Comparison of ENCODE assay signal across 29 cellular contexts in genomic region chr16:3328643-3329042, GRCh38. TPM values are rescaled to one million over a fixed set of nuclear protein-coding genes. Genes with fewer than 3 reads are reported as not detected.
"Had no signal": no experiment of that assay in that cellular context is flagged by ENCODE, and none has a peak within 500 bp of the region (broad histone marks: within the 10 kb centered on the region; RNA-seq: fewer than 3 reads in every experiment).

No MANE protein-coding gene starts in this region.

- H3K4me3 ChIP-seq: left lung, lower lobe of right lung, neural progenitor cell, ovary, suprapubic skin, thyroid gland, upper lobe of left lung, uterus had no signal

- H3K9me3 ChIP-seq: thyroid gland, uterus had no signal

- H3K27me3 Mint-ChIP-seq: memory B cell; natural killer cell treated with Interleukin-12 subunit alpha and Interleukin-12 subunit beta and Interleukin-15 and Interleukin-18, amount 100 ng/mL, for 72 hours had no signal

- DNase-seq: dermis blood vessel endothelial cell; effector CD4-positive, alpha-beta T cell; endodermal cell; erythroblast; foreskin melanocyte; head of caudate nucleus; hypothalamus; kidney glomerular epithelial cell; left lung; lower lobe of right lung; nucleus accumbens; ovary; right cardiac atrium; stimulated activated CD4-positive, alpha-beta T cell treated with anti-CD3 and anti-CD28 coated beads, Interleukin-4, amount 100 ng/mL, for 1 hour; stimulated activated CD8-positive, alpha-beta memory T cell treated with anti-CD3 and anti-CD28 coated beads, Interleukin-4, amount 100 ng/mL, for 48 hours; stimulated activated naive CD8-positive, alpha-beta T cell treated with anti-CD3 and anti-CD28 coated beads, Interleukin-15, Interleukin-2, amounts not matched to agents 100 U/mL and 50 U/mL, for 24 hours; thyroid gland; upper lobe of left lung; uterus had no signal

- FAIRE-seq: colon, endothelial cell of umbilical vein, islet of Langerhans had no signal

- H3K27ac ChIP-seq: left lung, lower lobe of right lung, neural progenitor cell, ovary, suprapubic skin, thyroid gland, upper lobe of left lung, uterus had no signal

- H3K27me3 ChIP-seq: left lung, neural progenitor cell, ovary, suprapubic skin, thyroid gland, upper lobe of left lung, uterus had no signal

- H3K36me3 ChIP-seq: left lung, lower lobe of right lung, neural progenitor cell, ovary, suprapubic skin, thyroid gland, upper lobe of left lung, uterus had no signal

- H3K4me3 Mint-ChIP-seq: endodermal cell; memory B cell; mesothelial cell of epicardium; natural killer cell treated with Interleukin-12 subunit alpha and Interleukin-12 subunit beta and Interleukin-15 and Interleukin-18, amount 100 ng/mL, for 72 hours; neural progenitor cell; stimulated activated effector memory CD8-positive, alpha-beta T cell treated with anti-CD3 and anti-CD28 coated beads, Interleukin-12 subunit alpha, Interleukin-12 subunit beta, amount 100 ng/mL, for 72 hours had no signal

- H3K4me1 Mint-ChIP-seq: endodermal cell; memory B cell; mesothelial cell of epicardium; neural progenitor cell; stimulated activated effector memory CD8-positive, alpha-beta T cell treated with anti-CD3 and anti-CD28 coated beads, Interleukin-12 subunit alpha, Interleukin-12 subunit beta, amount 100 ng/mL, for 72 hours had no signal

- ATAC-seq: left lung; lower lobe of right lung; natural killer cell treated with Interleukin-12 subunit alpha and Interleukin-12 subunit beta and Interleukin-15 and Interleukin-18, amount 100 ng/mL, for 72 hours; right cardiac atrium; stimulated activated effector memory CD8-positive, alpha-beta T cell treated with anti-CD3 and anti-CD28 coated beads, Interleukin-12 subunit alpha, Interleukin-12 subunit beta, amount 100 ng/mL, for 72 hours; stimulated activated naive CD8-positive, alpha-beta T cell treated with anti-CD3 and anti-CD28 coated beads, Interleukin-15, Interleukin-2, amounts not matched to agents 100 U/mL and 50 U/mL, for 24 hours had no signal

- H3K36me3 Mint-ChIP-seq: neural progenitor cell; stimulated activated effector memory CD8-positive, alpha-beta T cell treated with anti-CD3 and anti-CD28 coated beads, Interleukin-12 subunit alpha, Interleukin-12 subunit beta, amount 100 ng/mL, for 72 hours had no signal

- H3K27ac Mint-ChIP-seq: endodermal cell; memory B cell; mesothelial cell of epicardium; natural killer cell treated with Interleukin-12 subunit alpha and Interleukin-12 subunit beta and Interleukin-15 and Interleukin-18, amount 100 ng/mL, for 72 hours; neural progenitor cell; stimulated activated effector memory CD8-positive, alpha-beta T cell treated with anti-CD3 and anti-CD28 coated beads, Interleukin-12 subunit alpha, Interleukin-12 subunit beta, amount 100 ng/mL, for 72 hours had no signal

- H3K4me1 ChIP-seq: left lung, lower lobe of right lung, neural progenitor cell, suprapubic skin, thyroid gland, upper lobe of left lung, uterus had no signal

RNA-seq across cellular contexts. Expression of gene OR2C1, which starts 27.0 kb away (rescaled TPM):
- total RNA-seq: dermis blood vessel endothelial cell; endodermal cell; endothelial cell of umbilical vein; left lung; lower lobe of right lung; natural killer cell treated with Interleukin-12 subunit alpha and Interleukin-12 subunit beta and Interleukin-15 and Interleukin-18, amount 100 ng/mL, for 72 hours; posterior vena cava had no signal
- polyA plus RNA-seq: endothelial cell of umbilical vein, right cardiac atrium had no signal
